In genomic region chr7:75891815-75892411, GRCh38 we compare ENCODE assay signal across 1 cellular context.
TF ChIP-seq lines count a peak whose summit lies in the region.

No MANE protein-coding gene starts in this region.

TF ChIP-seq in K562, 482 proteins besides CTCF, POLR2A, EP300 and RAD21:
- TF ChIP-seq ZKSCAN8 (CRISPR knock-in tag; IDR thresholded peaks at IDR 0.05) (peak; percentile 95), ZNF696 (CRISPR knock-in tag; conservative IDR thresholded peaks at IDR 0.05) (no peak), BDP1 (IDR thresholded peaks at IDR 0.05; ENCODE audit: insufficient read depth, insufficient read length) (no peak), JUN (IDR thresholded peaks at IDR 0.05; ENCODE audit: borderline replicate concordance, low read depth, low read length) (no peak), JUN (CRISPR knock-in tag; IDR thresholded peaks at IDR 0.05; ENCODE audit: borderline replicate concordance) (no peak), POLR2G (IDR thresholded peaks at IDR 0.05; ENCODE audit: low read depth, low read length) (0 out of 2 replicates have a peak, but pooled peaks have one; percentile 14), BCOR (IDR thresholded peaks at IDR 0.05) (0 out of 2 replicates have a peak, but pooled peaks have one; percentile 9), FOXK2 (conservative IDR thresholded peaks at IDR 0.05 in 1 of 2, IDR thresholded peaks at IDR 0.05 in 1 of 2; ENCODE audit: low read depth in 2 of 2) (no peak), ZFP36 (IDR thresholded peaks at IDR 0.05; ENCODE audit: low read depth, low read length, partially characterized antibody) (peak; percentile 16), ZNF24 (IDR thresholded peaks at IDR 0.05) (peak; percentile 97)
